In the genomic region with DNA sequence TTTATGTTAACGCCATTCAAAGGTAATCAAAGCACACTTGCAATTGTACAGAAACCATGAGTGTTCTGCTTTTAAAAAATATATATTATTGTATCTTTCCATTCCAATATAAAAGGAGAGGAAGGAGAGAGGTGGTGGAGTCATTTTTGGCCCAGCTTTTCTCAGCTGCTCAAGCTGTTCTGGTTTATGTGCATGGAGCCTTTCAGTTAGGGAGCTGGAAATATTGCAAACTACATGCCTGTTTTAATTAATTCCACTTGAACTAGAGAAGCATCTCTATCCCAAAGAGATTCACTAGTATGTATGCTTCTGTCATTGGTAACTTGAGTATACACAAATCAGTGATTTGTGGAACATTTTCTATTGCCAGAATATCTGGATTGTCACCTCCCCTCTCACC, we compare ENCODE assay signal across 29 cellular contexts. TPM values are rescaled to one million over a fixed set of nuclear protein-coding genes. Genes with fewer than 3 reads are reported as not detected.
A peak's percentile ranks its signal among the peaks of the same experiment; 100 is the strongest.
DNase-seq lines count a peak whose midpoint lies in the region; ATAC-seq, FAIRE-seq and TF ChIP-seq lines count a peak whose summit lies in the region.
"Had no signal": no experiment of that assay in that cellular context is flagged by ENCODE, and none has a peak within 500 bp of the region (broad histone marks: within the 10 kb centered on the region; RNA-seq: fewer than 3 reads in every experiment).

No MANE protein-coding gene starts in this region.

- no peaks in the 10 kb centered on the region for H3K36me3 ChIP-seq in SK-N-MC (ENCODE audit: insufficient read depth, low read length)
- peaks cover 0 to 3% of the 10 kb centered on the region in 2 experiments for H3K36me3 ChIP-seq in mesenchymal stem cell (ENCODE audit: control insufficient read depth in 1 of 2, insufficient read depth in 2 of 2, low read depth in 1 of 2, low read length in 2 of 2)
- H3K36me3 ChIP-seq in testis (ENCODE audit: low read depth, missing control alignments): no peaks in the 10 kb centered on the region
- H3K36me3 ChIP-seq: ascending aorta, esophagus squamous epithelium had no signal

- H3K23ac ChIP-seq in mesenchymal stem cell (ENCODE audit: low read length in 2 of 2): no peak overlapping the region

- H4K8ac ChIP-seq in mesenchymal stem cell (ENCODE audit: low read length): no peak overlapping the region

- H3K18ac ChIP-seq in mesenchymal stem cell (ENCODE audit: low read depth in 1 of 2, low read length in 2 of 2): no peak overlapping the region

- no CpG with 5 or more reads among the region's 1 CpG for WGBS in mesenchymal stem cell
- 75 to 91% methylated on average over 1 of the region's 1 CpG for WGBS in testis, 2 donors

- peaks cover 54% of the 10 kb centered on the region for H3K4me1 Mint-ChIP-seq in CD4-positive, alpha-beta T cell (ENCODE audit: low read depth)

- intact Hi-C loops in CD4-positive, alpha-beta T cell (cut with DNase I, micrococcal nuclease): loop anchor here in 1 of 2 experiments (10.0 kb wide), 1 partner anchor 607 kb away; a partner anchor contains a TSS
- intact Hi-C loops in testis (cut with DNase I; ENCODE audit: low total_unique reads): no loop called here

- no peak overlapping the region for H2BK12ac ChIP-seq in mesenchymal stem cell (ENCODE audit: low read length in 2 of 2)

- no peak overlapping the region for H4K91ac ChIP-seq in mesenchymal stem cell (ENCODE audit: low read length)

- H3K4me3 ChIP-seq in SK-N-MC (no peak overlapping the region), mesenchymal stem cell (ENCODE audit: insufficient read depth in 1 of 2, low read depth in 1 of 2, low read length in 2 of 2) (no peak overlapping the region), testis (no peak overlapping the region)
- H3K4me3 ChIP-seq: GM23338 had no signal

- TF ChIP-seq POLR2A in testis (IDR thresholded peaks at IDR 0.05): no peak

- ATAC-seq in CD4-positive, alpha-beta T cell (ENCODE audit: poor library complexity): no peak
- ATAC-seq: effector memory CD8-positive, alpha-beta T cell; GM23338 had no signal

- H3K27me3 ChIP-seq in CD4-positive, alpha-beta T cell (ENCODE audit: control insufficient read depth, insufficient read depth, low read length): no peaks in the 10 kb centered on the region
- H3K27me3 ChIP-seq in mesenchymal stem cell (ENCODE audit: control insufficient read depth in 1 of 2, insufficient read depth in 1 of 2, low read length in 2 of 2) (no peaks in the 10 kb centered on the region), testis (no peaks in the 10 kb centered on the region)
- H3K27me3 ChIP-seq: ascending aorta, esophagus squamous epithelium had no signal

- no peak overlapping the region for H3K27ac ChIP-seq in CD4-positive, alpha-beta T cell (ENCODE audit: low read depth, low read length)
- H3K27ac ChIP-seq in SK-N-MC: peak overlapping the region; percentile 42; the same call in 1 of the 2 replicates
- H3K27ac ChIP-seq in mesenchymal stem cell (ENCODE audit: low read length, poor library complexity, severe bottlenecking): no peak overlapping the region
- H3K27ac ChIP-seq in testis: peak overlapping the region; percentile 8 to 78

- no peaks in the 10 kb centered on the region for H3K27me3 Mint-ChIP-seq in CD4-positive, alpha-beta T cell
- H3K27me3 Mint-ChIP-seq: activated naive CD4-positive, alpha-beta T cell treated with anti-CD3 and anti-CD28 coated beads, Interleukin-2, amount 10 ng/mL, durations not matched to agents 7 days and 5 days; CD4-positive, alpha-beta memory T cell; central memory CD8-positive, alpha-beta T cell; effector memory CD8-positive, alpha-beta T cell; stimulated activated naive CD8-positive, alpha-beta T cell treated with anti-CD3 and anti-CD28 coated beads, Interleukin-15, Interleukin-2, amounts not matched to agents 100 ng/mL and 50 ng/mL, for 24 hours had no signal

- no peak overlapping the region for H2BK15ac ChIP-seq in mesenchymal stem cell (ENCODE audit: low read depth, poor library complexity, severe bottlenecking)

- DNase-seq in CD4-positive, alpha-beta T cell: no peak
- DNase-seq in SK-N-MC (ENCODE audit: low read depth, low spot score) (no peak), mesenchymal stem cell (no peak), testis (no peak), HPDE6-E6E7 (ENCODE audit: extremely low spot score) (no peak), Kasumi-1 (lab: John Stamatoyannopoulos, UW) (no peak), RCC 7860 (ENCODE audit: low spot score) (no peak), iPS-NIHi11 (ENCODE audit: low spot score) (no peak)
- DNase-seq: activated CD4-positive, alpha-beta T cell treated with anti-CD3 and anti-CD28 coated beads for 1 hour; activated naive CD4-positive, alpha-beta T cell treated with anti-CD3 and anti-CD28 coated beads, Interleukin-2, amount 10 ng/mL, durations not matched to agents 7 days and 5 days; activated T-cell treated with anti-CD3 and anti-CD28 coated beads, Interleukin-2, amount 50 U/mL, for 48 hours; CD4-positive, alpha-beta memory T cell; effector memory CD8-positive, alpha-beta T cell; esophagus squamous epithelium; GF-D8; glutamatergic neuron; KBM-7; midbrain; MV-4-11; NCI-H1694; NCI-H2227 treated with DMSO at 0.1 percent for 48 hours; nephron progenitor cell had no signal

- H3K9me3 ChIP-seq in CD4-positive, alpha-beta T cell (ENCODE audit: control insufficient read depth, low read length): no peaks in the 10 kb centered on the region
- H3K9me3 ChIP-seq in SK-N-MC (ENCODE audit: low read depth, low read length) (no peaks in the 10 kb centered on the region), mesenchymal stem cell (ENCODE audit: control insufficient read depth, low read length) (no peaks in the 10 kb centered on the region), testis (no peaks in the 10 kb centered on the region)
- H3K9me3 ChIP-seq: ascending aorta, esophagus squamous epithelium had no signal

- H2AFZ ChIP-seq in mesenchymal stem cell (ENCODE audit: low read depth, low read length): no peak overlapping the region
- H2AFZ ChIP-seq: GM23338 had no signal

- no peak overlapping the region for H3K4ac ChIP-seq in mesenchymal stem cell (ENCODE audit: low read depth in 1 of 2, low read length in 2 of 2)

- POLR2A ChIA-PET in CD4-positive, alpha-beta T cell (lab: Charles Lee): interaction anchor here (1.2 to 1.4 kb wide), 3 partner anchors 10 to 141 kb away, joined by 3 to 4 read pairs (median 3); no protein-coding TSS in a partner anchor

- peak overlapping the region; percentile 9 for H3K27ac Mint-ChIP-seq in CD4-positive, alpha-beta T cell
- H3K27ac Mint-ChIP-seq: activated naive CD4-positive, alpha-beta T cell treated with anti-CD3 and anti-CD28 coated beads, Interleukin-2, amount 10 ng/mL, durations not matched to agents 7 days and 5 days; effector memory CD8-positive, alpha-beta T cell; GM23338 had no signal

- no peak overlapping the region for H3K4me2 ChIP-seq in mesenchymal stem cell (ENCODE audit: low read length, poor library complexity, severe bottlenecking)

- peaks cover 4% of the 10 kb centered on the region for H3K79me1 ChIP-seq in mesenchymal stem cell (replicated peaks; ENCODE audit: low read length, poor library complexity, severe bottlenecking)

- H3K9ac ChIP-seq in SK-N-MC (ENCODE audit: insufficient read length) (no peak overlapping the region), mesenchymal stem cell (ENCODE audit: low read length) (peak overlapping the region; percentile 80)

- FAIRE-seq in RCC 7860 (lab: Jason Lieb, UNC): no peak

- CTCF ChIA-PET in CD4-positive, alpha-beta T cell (lab: Charles Lee): no interaction called here

- H3K14ac ChIP-seq in mesenchymal stem cell (ENCODE audit: low read length in 2 of 2): no peak overlapping the region

- no peaks in the 10 kb centered on the region for H3K9me3 Mint-ChIP-seq in CD4-positive, alpha-beta T cell
- H3K9me3 Mint-ChIP-seq: activated naive CD4-positive, alpha-beta T cell treated with anti-CD3 and anti-CD28 coated beads, Interleukin-2, amount 10 ng/mL, durations not matched to agents 7 days and 5 days; CD4-positive, alpha-beta memory T cell; central memory CD8-positive, alpha-beta T cell; effector memory CD8-positive, alpha-beta T cell; GM23338; nephron progenitor cell; stimulated activated naive CD8-positive, alpha-beta T cell treated with anti-CD3 and anti-CD28 coated beads, Interleukin-15, Interleukin-2, amounts not matched to agents 100 ng/mL and 50 ng/mL, for 24 hours had no signal

- no peak overlapping the region for H2AK5ac ChIP-seq in mesenchymal stem cell (ENCODE audit: low read length, severe bottlenecking)

- no peak overlapping the region for H3K4me3 Mint-ChIP-seq in CD4-positive, alpha-beta T cell
- H3K4me3 Mint-ChIP-seq: activated naive CD4-positive, alpha-beta T cell treated with anti-CD3 and anti-CD28 coated beads, Interleukin-2, amount 10 ng/mL, durations not matched to agents 7 days and 5 days; central memory CD8-positive, alpha-beta T cell; effector memory CD8-positive, alpha-beta T cell; GM23338; nephron progenitor cell had no signal

- no peak overlapping the region for H2BK120ac ChIP-seq in mesenchymal stem cell (ENCODE audit: low read depth, low read length)

- TF ChIP-seq CTCF in CD4-positive, alpha-beta T cell (IDR thresholded peaks at IDR 0.05): no peak
- TF ChIP-seq CTCF in testis (IDR thresholded peaks at IDR 0.05): no peak

- H3K4me1 ChIP-seq in mesenchymal stem cell (ENCODE audit: control insufficient read depth, insufficient read depth, low read depth, low read length) (peaks cover 5% of the 10 kb centered on the region), testis (peaks cover 17% of the 10 kb centered on the region)

- H3K36me3 Mint-ChIP-seq in CD4-positive, alpha-beta T cell (ENCODE audit: low read depth): no peaks in the 10 kb centered on the region

- no peak overlapping the region for H2BK5ac ChIP-seq in mesenchymal stem cell (ENCODE audit: low read depth, low read length, poor library complexity, severe bottlenecking)

RNA-seq across cellular contexts. Expression of a gene that starts 28.5 kb away (rescaled TPM):
- total RNA-seq in CD4-positive, alpha-beta T cell: not detected
- polyA plus RNA-seq in mesenchymal stem cell (2013, experiment 1 of 2): not detected
- polyA plus RNA-seq in mesenchymal stem cell (2013, experiment 2 of 2): not detected
- 10 to 100 TPM; 15.1 to 15.8 TPM for total RNA-seq in testis
- 60.8 TPM for polyA plus RNA-seq in testis (ENCODE audit: insufficient read depth, low read depth, low replicate concordance)
- total RNA-seq: activated CD8-positive, alpha-beta memory T cell treated with anti-CD3 and anti-CD28 coated beads for 36 hours; ascending aorta; CD4-positive, alpha-beta memory T cell; esophagus squamous epithelium; GM23338; posterior vena cava had no signal
- polyA plus RNA-seq: AG04450; CD4-positive, alpha-beta memory T cell; GM23338 had no signal

RNA-seq across cellular contexts. Expression of a gene that starts 51.9 kb away (rescaled TPM):
- 10 to 100 TPM; 23.7 to 27.1 TPM for total RNA-seq in CD4-positive, alpha-beta T cell
- 17.6 TPM for polyA plus RNA-seq in mesenchymal stem cell (2013, experiment 1 of 2)
- 18.1 TPM for polyA plus RNA-seq in mesenchymal stem cell (2013, experiment 2 of 2)
- 10 to 100 TPM; 25.2 to 31.3 TPM for total RNA-seq in testis
- polyA plus RNA-seq in testis (ENCODE audit: insufficient read depth, low read depth, low replicate concordance): 45.6 TPM

Comparison
In these comparisons a context has a peak if more than half of its experiments do, and no peak if none do; other contexts are left out.
1. H3K27ac ChIP-seq: peak in SK-N-MC (single experiment) and testis (2 of 2); none in CD4-positive, alpha-beta T cell (single experiment) and mesenchymal stem cell (single experiment).
2. RNA of a gene that starts 28.5 kb away (total RNA-seq): 15.1 to 15.8 TPM in testis; not detected in CD4-positive, alpha-beta T cell; every median in the first group is over 10 times any median in the second.